Comparison of ENCODE assay signal across 19 cellular contexts in genomic region chr3:124797426-124797945, GRCh38.
"Had no signal": no experiment of that assay in that cellular context is flagged by ENCODE, and none has a peak within 500 bp of the region (broad histone marks: within the 10 kb centered on the region; RNA-seq: fewer than 3 reads in every experiment).

No MANE protein-coding gene starts in this region.

- H3K36me3 ChIP-seq: cardiac muscle cell had no signal

- DNase-seq: activated CD4-positive, CD25-positive, alpha-beta regulatory T cell treated with anti-CD3 and anti-CD28 coated beads, Interleukin-2, amount 50 U/mL, for 72 hours; activated gamma-delta T cell treated with Interleukin-2 at 50 U/mL for 16 hours; foreskin keratinocyte; hippocampal formation; left colon; lower lobe of right lung; occipital lobe; stimulated activated naive CD8-positive, alpha-beta T cell treated with anti-CD3 and anti-CD28 coated beads, Interleukin-15, Interleukin-2, amounts not matched to agents 100 U/mL and 50 U/mL, for 24 hours had no signal

- H3K27ac Mint-ChIP-seq: activated naive CD8-positive, alpha-beta T cell; activated T-helper 1 cell treated with anti-CD3 and anti-CD28 coated beads, Interleukin-12 subunit alpha, Interleukin-12 subunit beta, Interleukin-2, Interleukin-4 antibody, amounts not matched to agents 30 ng/mL and 10 ng/mL and 1 ng/mL, durations not matched to agents 14 hours and 24 hours and 36 hours; natural killer cell treated with Interleukin-12 subunit alpha and Interleukin-12 subunit beta and Interleukin-15 and Interleukin-18, amount 100 ng/mL, for 72 hours; T-helper 1 cell treated with Interleukin-12 subunit alpha and Interleukin-12 subunit beta and Interleukin-4 antibody, amounts not matched to agents 30 μg/mL and 1 μg/mL, for 36 hours had no signal

- H3K9me3 ChIP-seq: lower lobe of right lung, prostate gland, right atrium auricular region, tibial nerve, vagina had no signal

- H3K4me3 ChIP-seq: cardiac muscle cell, lower lobe of right lung, prostate gland, right atrium auricular region, tibial nerve, vagina had no signal

- H3K36me3 Mint-ChIP-seq: natural killer cell treated with Interleukin-12 subunit alpha and Interleukin-12 subunit beta and Interleukin-15 and Interleukin-18, amount 100 ng/mL, for 72 hours had no signal

- H3K4me3 Mint-ChIP-seq: activated naive CD8-positive, alpha-beta T cell; activated T-helper 1 cell treated with anti-CD3 and anti-CD28 coated beads, Interleukin-12 subunit alpha, Interleukin-12 subunit beta, Interleukin-2, Interleukin-4 antibody, amounts not matched to agents 30 ng/mL and 10 ng/mL and 1 ng/mL, durations not matched to agents 14 hours and 24 hours and 36 hours; natural killer cell treated with Interleukin-12 subunit alpha and Interleukin-12 subunit beta and Interleukin-15 and Interleukin-18, amount 100 ng/mL, for 72 hours; T-helper 1 cell treated with Interleukin-12 subunit alpha and Interleukin-12 subunit beta and Interleukin-4 antibody, amounts not matched to agents 30 μg/mL and 1 μg/mL, for 36 hours had no signal

- ATAC-seq: foreskin keratinocyte; left colon; lower lobe of right lung; natural killer cell treated with Interleukin-12 subunit alpha and Interleukin-12 subunit beta and Interleukin-15 and Interleukin-18, amount 100 ng/mL, for 72 hours; stimulated activated naive CD8-positive, alpha-beta T cell treated with anti-CD3 and anti-CD28 coated beads, Interleukin-15, Interleukin-2, amounts not matched to agents 100 U/mL and 50 U/mL, for 24 hours had no signal

- H3K27ac ChIP-seq: cardiac muscle cell, foreskin keratinocyte, lower lobe of right lung, prostate gland, tibial nerve, vagina had no signal

- FAIRE-seq: colon, islet of Langerhans had no signal

- H3K4me1 ChIP-seq: prostate gland had no signal

- H3K27me3 ChIP-seq: cardiac muscle cell, foreskin keratinocyte, right atrium auricular region, tibial nerve, vagina had no signal

- H3K9me3 Mint-ChIP-seq: activated T-helper 1 cell treated with anti-CD3 and anti-CD28 coated beads, Interleukin-12 subunit alpha, Interleukin-12 subunit beta, Interleukin-2, Interleukin-4 antibody, amounts not matched to agents 30 ng/mL and 10 ng/mL and 1 ng/mL, durations not matched to agents 14 hours and 24 hours and 36 hours; natural killer cell treated with Interleukin-12 subunit alpha and Interleukin-12 subunit beta and Interleukin-15 and Interleukin-18, amount 100 ng/mL, for 72 hours; T-helper 1 cell treated with Interleukin-12 subunit alpha and Interleukin-12 subunit beta and Interleukin-4 antibody, amounts not matched to agents 30 μg/mL and 1 μg/mL, for 36 hours had no signal
